Comparison of ENCODE assay signal across 9 cellular contexts in the genomic region with DNA sequence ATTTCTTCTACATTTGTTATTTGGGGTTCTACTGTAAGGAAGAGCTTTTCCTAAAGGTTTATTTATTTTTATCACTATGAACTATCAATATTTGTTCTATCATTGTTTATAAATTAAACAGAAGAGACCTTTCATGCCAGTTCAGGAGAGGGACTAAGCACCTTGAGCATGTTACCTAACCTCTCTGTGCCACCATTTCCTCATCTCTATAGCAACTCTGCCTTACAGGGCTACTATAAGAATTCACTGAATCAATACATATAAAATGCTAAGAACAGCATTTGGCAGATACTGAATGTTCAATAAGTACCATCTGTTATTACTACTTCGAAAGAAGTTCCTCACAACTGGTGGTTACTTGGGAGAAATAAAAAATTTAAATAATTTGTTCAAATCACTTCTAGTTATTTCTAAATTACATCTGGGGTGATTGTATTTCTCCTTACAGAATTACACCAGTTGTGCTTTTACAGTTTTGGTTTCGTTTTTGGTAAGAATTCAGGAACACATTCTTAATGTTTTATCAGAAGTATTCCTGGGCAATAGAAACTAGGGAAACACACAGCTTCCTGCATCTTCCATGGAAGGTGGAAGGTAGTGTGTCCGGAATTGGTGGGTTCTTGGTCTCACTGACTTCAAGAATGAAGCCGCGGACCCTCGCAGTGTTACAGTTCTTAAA. TPM values are rescaled to one million over a fixed set of nuclear protein-coding genes. Genes with fewer than 3 reads are reported as not detected.
DNase-seq lines count a peak whose midpoint lies in the region; ATAC-seq and TF ChIP-seq lines count a peak whose summit lies in the region.
"Had no signal": no experiment of that assay in that cellular context is flagged by ENCODE, and none has a peak within 500 bp of the region (broad histone marks: within the 10 kb centered on the region; RNA-seq: fewer than 3 reads in every experiment).

No MANE protein-coding gene starts in this region.

- in situ Hi-C loops in ACHN (cut with HindIII; ENCODE audit: low pct_ligation_motif_present, low pct_unique_long_range_greater_than_20kb, low sequenced_read_pairs), result loop anchor here (25.0 kb wide), 1 partner anchor 264 kb away; no protein-coding TSS in a partner anchor
- in situ Hi-C loops in G401 (cut with HindIII; ENCODE audit: low sequenced_read_pairs), result no loop called here

- no peak for TF ChIP-seq CTCF in RWPE2 (IDR thresholded peaks at IDR 0.05; ENCODE audit: poor library complexity, severe bottlenecking)

- peaks cover 25% of the 10 kb centered on the region for H3K4me1 ChIP-seq in RWPE2 (ENCODE audit: insufficient read depth, poor library complexity, severe bottlenecking)

- H3K4me3 ChIP-seq in RWPE2 (ENCODE audit: severe bottlenecking), result peak overlapping the region; percentile 22

- H3K36me3 ChIP-seq in RWPE2 (ENCODE audit: low read depth), result no peaks in the 10 kb centered on the region

- no peaks in the 10 kb centered on the region for H3K27me3 ChIP-seq in RWPE2 (ENCODE audit: insufficient read depth, poor library complexity, severe bottlenecking)

- peak overlapping the region; percentile 57 for H3K27ac ChIP-seq in RWPE2 (ENCODE audit: poor library complexity, severe bottlenecking)

- no peaks in the 10 kb centered on the region for H3K9me3 ChIP-seq in RWPE2 (ENCODE audit: severe bottlenecking)

- ATAC-seq in GM19372 (IDR thresholded peaks at IDR 0.05; ENCODE audit: low read depth, unreplicated experiment) (peak; percentile 49), RWPE2 (ENCODE audit: low read depth) (0 out of 3 replicates have a peak, but pooled peaks have one; percentile 26)

- DNase-seq in ACHN (peak; percentile 41), RWPE2 (ENCODE audit: low spot score) (no peak), iris pigment epithelial cell (ENCODE audit: low read depth) (peak; percentile 15), COR-L47 (lab: John Stamatoyannopoulos, UW) (no peak), G401 (ENCODE audit: low spot score) (no peak), DMS 273 (lab: John Stamatoyannopoulos, UW; ENCODE audit: unreplicated experiment) (no peak)
- no peak for DNase-seq in activated CD4-positive, CD25-positive, alpha-beta regulatory T cell (lab: John Stamatoyannopoulos, UW)

RNA-seq across cellular contexts. Expression of a gene that starts 32.9 kb away (rescaled TPM):
- total RNA-seq in G401 (2014; rRNA removed; shearing (Covaris generic)), result not detected in 2 replicates
- total RNA-seq: SK-MEL-5 had no signal

RNA-seq across cellular contexts. Expression of a gene that starts 47.0 kb away (rescaled TPM):
- total RNA-seq in G401 (2014; rRNA removed; shearing (Covaris generic)), result not detected in 2 replicates
- total RNA-seq: SK-MEL-5 had no signal

Comparison
In these comparisons a context has a peak if more than half of its experiments do, and no peak if none do; other contexts are left out.
1. DNase-seq: peak in ACHN (single experiment) and iris pigment epithelial cell (single experiment); none in RWPE2 (single experiment), COR-L47 (single experiment), G401 (single experiment), DMS 273 (single experiment) and activated CD4-positive, CD25-positive, alpha-beta regulatory T cell (0 of 4).